ENCODE assay signal across 1 cellular context in the genomic region with DNA sequence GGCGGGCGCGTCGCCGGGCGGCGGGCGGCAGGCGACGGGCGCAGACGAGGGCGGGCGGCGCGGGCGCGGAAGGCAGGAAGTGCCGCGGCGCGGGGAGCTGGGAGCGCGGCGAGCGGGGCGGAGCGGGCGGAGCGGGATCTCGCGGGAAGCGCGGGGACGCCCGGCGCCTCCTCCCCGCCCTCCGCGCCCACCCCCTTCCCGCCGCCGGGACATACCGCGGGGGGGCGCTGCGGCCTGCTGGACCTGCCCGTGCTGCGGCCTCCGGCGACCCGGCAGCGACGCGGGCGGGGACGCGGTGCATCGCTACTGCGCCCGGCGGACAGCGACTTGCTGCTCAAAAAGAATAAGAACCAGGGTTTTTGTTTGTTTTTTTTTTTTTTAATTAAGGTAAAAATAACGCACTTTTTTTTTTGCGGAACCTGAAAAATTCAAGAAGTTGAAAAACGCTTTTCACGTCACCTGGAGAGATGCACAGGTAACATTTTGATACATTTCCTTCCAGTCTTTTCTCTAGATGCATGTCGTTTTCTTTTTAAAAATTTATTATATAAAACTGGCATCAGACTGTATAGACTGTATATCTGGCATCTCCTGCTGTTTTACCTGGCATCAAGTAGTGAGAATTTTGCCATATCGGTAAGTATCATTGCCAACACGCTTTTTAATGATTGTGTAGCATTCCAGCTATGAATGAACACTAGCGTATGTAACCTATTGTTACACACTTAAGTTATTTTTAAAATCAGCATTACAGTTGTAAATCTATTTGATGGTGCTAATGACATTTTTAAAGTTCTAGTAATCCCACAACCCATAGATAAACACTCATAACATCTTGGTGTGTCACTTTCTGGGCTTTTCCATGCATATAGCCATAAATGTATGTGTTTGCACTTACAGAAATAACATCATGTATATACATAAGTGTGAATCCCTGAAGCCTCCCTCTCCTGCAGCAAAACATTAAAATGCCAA.
TF ChIP-seq lines count a peak whose summit lies in the region.

Gene CENPB, minus strand, starts transcription at position 76 of the 975 bp plus-strand sequence. CDS start 257 bp downstream, outside the sequence.

TF ChIP-seq in HepG2, 621 proteins besides CTCF, POLR2A, EP300 and RAD21 (continued from another document and continues in another):
- TF ChIP-seq ZBTB38 (CRISPR knock-in tag; IDR thresholded peaks at IDR 0.05) (peak; percentile 24; the same call in 1 of the 2 replicates), ZSCAN5A (CRISPR knock-in tag; IDR thresholded peaks at IDR 0.05; ENCODE audit: borderline replicate concordance) (no peak; the same call in 1 of the 2 replicates), ISX (CRISPR knock-in tag; conservative IDR thresholded peaks at IDR 0.05) (no peak), ATF7 (IDR thresholded peaks at IDR 0.05) (no peak), ATF7 (CRISPR knock-in tag; IDR thresholded peaks at IDR 0.05) (no peak), GATAD2A (CRISPR knock-in tag; IDR thresholded peaks at IDR 0.05) (no peak; the same call in 1 of the 2 replicates), NCOR1 (IDR thresholded peaks at IDR 0.05; ENCODE audit: borderline replicate concordance, low read length) (no peak), ZNF776 (CRISPR knock-in tag; IDR thresholded peaks at IDR 0.05) (no peak), RNF2 (conservative IDR thresholded peaks at IDR 0.05; ENCODE audit: low read depth) (no peak), NR2F6 (IDR thresholded peaks at IDR 0.05) (no peak), NR2F6 (CRISPR knock-in tag; IDR thresholded peaks at IDR 0.05) (peak; percentile 51; the same call in 1 of the 2 replicates), ZNF607 (CRISPR knock-in tag; IDR thresholded peaks at IDR 0.05; ENCODE audit: borderline replicate concordance) (no peak), RBM39 (IDR thresholded peaks at IDR 0.05; ENCODE audit: low read depth, low read length, poor library complexity, severe bottlenecking) (no peak), EHMT2 (IDR thresholded peaks at IDR 0.05; ENCODE audit: borderline replicate concordance, low read depth, low read length) (no peak), ZNF883 (CRISPR knock-in tag; IDR thresholded peaks at IDR 0.05; ENCODE audit: not compliant biosample characterization) (no peak), ZNF547 (CRISPR knock-in tag; IDR thresholded peaks at IDR 0.05) (0 out of 2 replicates have a peak, but pooled peaks have one; percentile 35), HCFC1 (IDR thresholded peaks at IDR 0.05; ENCODE audit: low read depth, low read length) (peak; percentile 43; the same call in 1 of the 2 replicates), ZNF33A (CRISPR knock-in tag; IDR thresholded peaks at IDR 0.05; ENCODE audit: borderline replicate concordance) (no peak), ZNF614 (CRISPR knock-in tag; IDR thresholded peaks at IDR 0.05; ENCODE audit: borderline replicate concordance) (no peak), ZNF326 (CRISPR knock-in tag; IDR thresholded peaks at IDR 0.05; ENCODE audit: borderline replicate concordance) (no peak), CBX5 (CRISPR knock-in tag; IDR thresholded peaks at IDR 0.05; ENCODE audit: borderline replicate concordance) (no peak), ZNF660 (CRISPR knock-in tag; IDR thresholded peaks at IDR 0.05; ENCODE audit: borderline replicate concordance, low read depth) (no peak), ZMYM4 (CRISPR knock-in tag; IDR thresholded peaks at IDR 0.05) (peak; percentile 84), KLF15 (CRISPR knock-in tag; IDR thresholded peaks at IDR 0.05; ENCODE audit: borderline replicate concordance) (no peak), ZNF572 (CRISPR knock-in tag; IDR thresholded peaks at IDR 0.05) (no peak), SAP130 (CRISPR knock-in tag; IDR thresholded peaks at IDR 0.05; ENCODE audit: low read depth) (peak; percentile 70), ZBTB46 (CRISPR knock-in tag; IDR thresholded peaks at IDR 0.05; ENCODE audit: borderline replicate concordance) (no peak), BRCA1 (CRISPR knock-in tag; IDR thresholded peaks at IDR 0.05) (no peak), TGIF2 (CRISPR knock-in tag; IDR thresholded peaks at IDR 0.05) (no peak), ZNF562 (CRISPR knock-in tag; IDR thresholded peaks at IDR 0.05; ENCODE audit: borderline replicate concordance) (no peak), STAG1 (CRISPR knock-in tag; IDR thresholded peaks at IDR 0.05) (peak; percentile 95)
- TF ChIP-seq, protein P1, sequence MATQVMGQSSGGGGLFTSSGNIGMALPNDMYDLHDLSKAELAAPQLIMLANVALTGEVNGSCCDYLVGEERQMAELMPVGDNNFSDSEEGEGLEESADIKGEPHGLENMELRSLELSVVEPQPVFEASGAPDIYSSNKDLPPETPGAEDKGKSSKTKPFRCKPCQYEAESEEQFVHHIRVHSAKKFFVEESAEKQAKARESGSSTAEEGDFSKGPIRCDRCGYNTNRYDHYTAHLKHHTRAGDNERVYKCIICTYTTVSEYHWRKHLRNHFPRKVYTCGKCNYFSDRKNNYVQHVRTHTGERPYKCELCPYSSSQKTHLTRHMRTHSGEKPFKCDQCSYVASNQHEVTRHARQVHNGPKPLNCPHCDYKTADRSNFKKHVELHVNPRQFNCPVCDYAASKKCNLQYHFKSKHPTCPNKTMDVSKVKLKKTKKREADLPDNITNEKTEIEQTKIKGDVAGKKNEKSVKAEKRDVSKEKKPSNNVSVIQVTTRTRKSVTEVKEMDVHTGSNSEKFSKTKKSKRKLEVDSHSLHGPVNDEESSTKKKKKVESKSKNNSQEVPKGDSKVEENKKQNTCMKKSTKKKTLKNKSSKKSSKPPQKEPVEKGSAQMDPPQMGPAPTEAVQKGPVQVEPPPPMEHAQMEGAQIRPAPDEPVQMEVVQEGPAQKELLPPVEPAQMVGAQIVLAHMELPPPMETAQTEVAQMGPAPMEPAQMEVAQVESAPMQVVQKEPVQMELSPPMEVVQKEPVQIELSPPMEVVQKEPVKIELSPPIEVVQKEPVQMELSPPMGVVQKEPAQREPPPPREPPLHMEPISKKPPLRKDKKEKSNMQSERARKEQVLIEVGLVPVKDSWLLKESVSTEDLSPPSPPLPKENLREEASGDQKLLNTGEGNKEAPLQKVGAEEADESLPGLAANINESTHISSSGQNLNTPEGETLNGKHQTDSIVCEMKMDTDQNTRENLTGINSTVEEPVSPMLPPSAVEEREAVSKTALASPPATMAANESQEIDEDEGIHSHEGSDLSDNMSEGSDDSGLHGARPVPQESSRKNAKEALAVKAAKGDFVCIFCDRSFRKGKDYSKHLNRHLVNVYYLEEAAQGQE (IDR thresholded peaks at IDR 0.05; ENCODE audit: borderline replicate concordance in 1 of 2, low read depth in 1 of 2, low read length in 2 of 2) = peak; percentile 48 to 89
- TF ChIP-seq, protein P2, sequence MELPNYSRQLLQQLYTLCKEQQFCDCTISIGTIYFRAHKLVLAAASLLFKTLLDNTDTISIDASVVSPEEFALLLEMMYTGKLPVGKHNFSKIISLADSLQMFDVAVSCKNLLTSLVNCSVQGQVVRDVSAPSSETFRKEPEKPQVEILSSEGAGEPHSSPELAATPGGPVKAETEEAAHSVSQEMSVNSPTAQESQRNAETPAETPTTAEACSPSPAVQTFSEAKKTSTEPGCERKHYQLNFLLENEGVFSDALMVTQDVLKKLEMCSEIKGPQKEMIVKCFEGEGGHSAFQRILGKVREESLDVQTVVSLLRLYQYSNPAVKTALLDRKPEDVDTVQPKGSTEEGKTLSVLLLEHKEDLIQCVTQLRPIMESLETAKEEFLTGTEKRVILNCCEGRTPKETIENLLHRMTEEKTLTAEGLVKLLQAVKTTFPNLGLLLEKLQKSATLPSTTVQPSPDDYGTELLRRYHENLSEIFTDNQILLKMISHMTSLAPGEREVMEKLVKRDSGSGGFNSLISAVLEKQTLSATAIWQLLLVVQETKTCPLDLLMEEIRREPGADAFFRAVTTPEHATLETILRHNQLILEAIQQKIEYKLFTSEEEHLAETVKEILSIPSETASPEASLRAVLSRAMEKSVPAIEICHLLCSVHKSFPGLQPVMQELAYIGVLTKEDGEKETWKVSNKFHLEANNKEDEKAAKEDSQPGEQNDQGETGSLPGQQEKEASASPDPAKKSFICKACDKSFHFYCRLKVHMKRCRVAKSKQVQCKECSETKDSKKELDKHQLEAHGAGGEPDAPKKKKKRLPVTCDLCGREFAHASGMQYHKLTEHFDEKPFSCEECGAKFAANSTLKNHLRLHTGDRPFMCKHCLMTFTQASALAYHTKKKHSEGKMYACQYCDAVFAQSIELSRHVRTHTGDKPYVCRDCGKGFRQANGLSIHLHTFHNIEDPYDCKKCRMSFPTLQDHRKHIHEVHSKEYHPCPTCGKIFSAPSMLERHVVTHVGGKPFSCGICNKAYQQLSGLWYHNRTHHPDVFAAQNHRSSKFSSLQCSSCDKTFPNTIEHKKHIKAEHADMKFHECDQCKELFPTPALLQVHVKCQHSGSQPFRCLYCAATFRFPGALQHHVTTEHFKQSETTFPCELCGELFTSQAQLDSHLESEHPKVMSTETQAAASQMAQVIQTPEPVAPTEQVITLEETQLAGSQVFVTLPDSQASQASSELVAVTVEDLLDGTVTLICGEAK (IDR thresholded peaks at IDR 0.05) = no peak
- TF ChIP-seq, protein P2 (CRISPR knock-in tag; IDR thresholded peaks at IDR 0.05) = no peak
- TF ChIP-seq, protein P3, sequence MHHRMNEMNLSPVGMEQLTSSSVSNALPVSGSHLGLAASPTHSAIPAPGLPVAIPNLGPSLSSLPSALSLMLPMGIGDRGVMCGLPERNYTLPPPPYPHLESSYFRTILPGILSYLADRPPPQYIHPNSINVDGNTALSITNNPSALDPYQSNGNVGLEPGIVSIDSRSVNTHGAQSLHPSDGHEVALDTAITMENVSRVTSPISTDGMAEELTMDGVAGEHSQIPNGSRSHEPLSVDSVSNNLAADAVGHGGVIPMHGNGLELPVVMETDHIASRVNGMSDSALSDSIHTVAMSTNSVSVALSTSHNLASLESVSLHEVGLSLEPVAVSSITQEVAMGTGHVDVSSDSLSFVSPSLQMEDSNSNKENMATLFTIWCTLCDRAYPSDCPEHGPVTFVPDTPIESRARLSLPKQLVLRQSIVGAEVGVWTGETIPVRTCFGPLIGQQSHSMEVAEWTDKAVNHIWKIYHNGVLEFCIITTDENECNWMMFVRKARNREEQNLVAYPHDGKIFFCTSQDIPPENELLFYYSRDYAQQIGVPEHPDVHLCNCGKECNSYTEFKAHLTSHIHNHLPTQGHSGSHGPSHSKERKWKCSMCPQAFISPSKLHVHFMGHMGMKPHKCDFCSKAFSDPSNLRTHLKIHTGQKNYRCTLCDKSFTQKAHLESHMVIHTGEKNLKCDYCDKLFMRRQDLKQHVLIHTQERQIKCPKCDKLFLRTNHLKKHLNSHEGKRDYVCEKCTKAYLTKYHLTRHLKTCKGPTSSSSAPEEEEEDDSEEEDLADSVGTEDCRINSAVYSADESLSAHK (CRISPR knock-in tag; IDR thresholded peaks at IDR 0.05; ENCODE audit: borderline replicate concordance) = no peak
- TF ChIP-seq, protein P4, sequence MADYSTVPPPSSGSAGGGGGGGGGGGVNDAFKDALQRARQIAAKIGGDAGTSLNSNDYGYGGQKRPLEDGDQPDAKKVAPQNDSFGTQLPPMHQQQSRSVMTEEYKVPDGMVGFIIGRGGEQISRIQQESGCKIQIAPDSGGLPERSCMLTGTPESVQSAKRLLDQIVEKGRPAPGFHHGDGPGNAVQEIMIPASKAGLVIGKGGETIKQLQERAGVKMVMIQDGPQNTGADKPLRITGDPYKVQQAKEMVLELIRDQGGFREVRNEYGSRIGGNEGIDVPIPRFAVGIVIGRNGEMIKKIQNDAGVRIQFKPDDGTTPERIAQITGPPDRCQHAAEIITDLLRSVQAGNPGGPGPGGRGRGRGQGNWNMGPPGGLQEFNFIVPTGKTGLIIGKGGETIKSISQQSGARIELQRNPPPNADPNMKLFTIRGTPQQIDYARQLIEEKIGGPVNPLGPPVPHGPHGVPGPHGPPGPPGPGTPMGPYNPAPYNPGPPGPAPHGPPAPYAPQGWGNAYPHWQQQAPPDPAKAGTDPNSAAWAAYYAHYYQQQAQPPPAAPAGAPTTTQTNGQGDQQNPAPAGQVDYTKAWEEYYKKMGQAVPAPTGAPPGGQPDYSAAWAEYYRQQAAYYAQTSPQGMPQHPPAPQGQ (CRISPR knock-in tag; IDR thresholded peaks at IDR 0.05; ENCODE audit: borderline replicate concordance) = no peak
